Comparison of ENCODE assay signal across 8 cellular contexts in the genomic region with DNA sequence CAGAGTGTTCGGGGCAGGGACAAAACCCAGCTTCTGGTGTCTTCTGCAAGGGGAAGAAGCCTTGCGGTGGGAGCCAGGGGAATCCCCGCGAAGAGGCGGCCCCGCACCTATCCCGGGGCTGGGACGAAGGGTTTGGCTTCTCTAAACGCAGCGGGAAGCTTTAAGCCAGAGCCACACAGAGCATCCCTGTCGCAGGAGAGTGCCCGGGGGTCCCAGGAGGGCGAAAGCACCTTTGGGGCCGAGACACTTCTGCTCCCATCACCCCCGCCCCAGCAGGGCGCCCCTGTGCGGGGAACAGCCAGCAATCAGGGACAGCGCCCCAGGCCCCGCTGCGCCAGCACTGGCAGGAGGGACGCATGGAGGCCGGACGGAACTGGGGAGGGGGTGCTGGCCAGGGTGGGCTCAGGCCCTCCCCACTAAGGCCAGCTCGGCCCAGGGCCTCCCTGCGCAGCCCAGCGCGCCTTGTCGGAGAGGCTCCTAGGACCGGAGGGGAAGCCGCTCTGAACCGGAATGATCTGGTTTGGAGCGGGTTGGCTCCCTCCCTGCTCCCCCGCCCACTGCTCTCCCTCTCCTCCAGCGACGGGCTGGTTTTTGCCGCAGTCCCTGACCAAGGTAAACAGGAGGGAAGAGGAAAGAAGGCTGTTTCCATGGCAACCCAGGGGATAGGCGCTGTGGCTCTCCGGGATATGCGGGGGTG.
A peak's percentile ranks its signal among the peaks of the same experiment; 100 is the strongest.
DNase-seq lines count a peak whose midpoint lies in the region; TF ChIP-seq lines count a peak whose summit lies in the region.

No MANE protein-coding gene starts in this region.

- no peak for TF ChIP-seq POLR2A in breast epithelium (IDR thresholded peaks at IDR 0.05)

- POLR2A ChIA-PET in MCF 10A (lab: Yijun Ruan, JAX): interaction anchor here (0.6 kb wide), 1 partner anchor 1407 kb away, joined by 3 read pairs; no protein-coding TSS in a partner anchor

- H3K9me3 Mint-ChIP-seq in MCF 10A (ENCODE audit: unreplicated experiment): no peaks in the 10 kb centered on the region

- in situ Hi-C loops in astrocyte of the spinal cord (cut with HindIII; ENCODE audit: low sequenced_read_pairs): no loop called here

- no TSS peak for BruUV-seq in MCF 10A (replicated peaks; lab: Mats Ljungman, UMichigan)

- no peaks in the 10 kb centered on the region for H3K27me3 Mint-ChIP-seq in MCF 10A (ENCODE audit: insufficient read depth, unreplicated experiment)

- CTCF ChIA-PET in MCF 10A (lab: Yijun Ruan, JAX): interaction anchor here (0.6 to 0.9 kb wide), 3 partner anchors 12 to 617 kb away, joined by 3 to 5 read pairs (median 4); no protein-coding TSS in a partner anchor

- no peaks in the 10 kb centered on the region for H3K4me1 ChIP-seq in breast epithelium

- peaks cover 7% of the 10 kb centered on the region for H3K4me1 Mint-ChIP-seq in MCF 10A (ENCODE audit: insufficient read depth, unreplicated experiment)

- no peak overlapping the region for H3K4me3 Mint-ChIP-seq in MCF 10A (ENCODE audit: unreplicated experiment)

- intact Hi-C loops in breast epithelium (cut with DNase I; ENCODE audit: low total_unique reads): no loop called here
- intact Hi-C loops in MCF 10A (cut with micrococcal nuclease): no loop called here
- intact Hi-C loops in posterior cingulate gyrus (cut with DNase I): no loop called here

- no peaks in the 10 kb centered on the region for H3K27me3 ChIP-seq in breast epithelium

- DNase-seq in breast epithelium (ENCODE audit: low spot score in 2 of 2): peak; percentile 64 to 78
- no peak for DNase-seq in MCF 10A (ENCODE audit: unreplicated experiment)
- peak; percentile 61 to 92 for DNase-seq in NCI-H526 (lab: John Stamatoyannopoulos, UW)
- peak; percentile 80 for DNase-seq in astrocyte of the spinal cord (ENCODE audit: low read depth, low spot score)
- peak; percentile 37 to 64 for DNase-seq in hippocampal formation (lab: John Stamatoyannopoulos, UW)
- peak; percentile 45 to 97 (median 84) for DNase-seq in posterior cingulate gyrus
- no peak for DNase-seq in AML-193 (lab: John Stamatoyannopoulos, UW)
- no peak for DNase-seq in NCI-H446 treated with DMSO at 0.1 percent for 48 hours (lab: John Stamatoyannopoulos, UW)

- peaks cover 16% of the 10 kb centered on the region for H3K36me3 Mint-ChIP-seq in MCF 10A (ENCODE audit: insufficient read depth, unreplicated experiment)

- no peak overlapping the region for H3K27ac Mint-ChIP-seq in MCF 10A (ENCODE audit: low read depth, unreplicated experiment)

- H3K9me3 ChIP-seq in breast epithelium: no peaks in the 10 kb centered on the region

- peak overlapping the region; percentile 85 to 88 for H3K27ac ChIP-seq in breast epithelium

- TF ChIP-seq CTCF in breast epithelium (IDR thresholded peaks at IDR 0.05) (no peak), MCF 10A (IDR thresholded peaks at IDR 0.05; ENCODE audit: unreplicated experiment) (no peak), astrocyte of the spinal cord (IDR thresholded peaks at IDR 0.05; ENCODE audit: low read depth, low read length) (peak; percentile 9)

- H3K4me3 ChIP-seq in breast epithelium (peak overlapping the region; percentile 59 to 71 (median 65)), astrocyte of the spinal cord (ENCODE audit: low read depth, low read length) (peak overlapping the region; percentile 28)

- no peaks in the 10 kb centered on the region for H3K36me3 ChIP-seq in breast epithelium

Comparison
In these comparisons a context has a peak if more than half of its experiments do, and no peak if none do; other contexts are left out.
1. DNase-seq: peak in breast epithelium (2 of 2), NCI-H526 (2 of 2), astrocyte of the spinal cord (single experiment), hippocampal formation (2 of 2) and posterior cingulate gyrus (10 of 10); none in MCF 10A (single experiment), AML-193 (0 of 2) and NCI-H446 treated with DMSO at 0.1 percent for 48 hours (single experiment).